29 cellular contexts compared by ENCODE assay signal in the genomic region with DNA sequence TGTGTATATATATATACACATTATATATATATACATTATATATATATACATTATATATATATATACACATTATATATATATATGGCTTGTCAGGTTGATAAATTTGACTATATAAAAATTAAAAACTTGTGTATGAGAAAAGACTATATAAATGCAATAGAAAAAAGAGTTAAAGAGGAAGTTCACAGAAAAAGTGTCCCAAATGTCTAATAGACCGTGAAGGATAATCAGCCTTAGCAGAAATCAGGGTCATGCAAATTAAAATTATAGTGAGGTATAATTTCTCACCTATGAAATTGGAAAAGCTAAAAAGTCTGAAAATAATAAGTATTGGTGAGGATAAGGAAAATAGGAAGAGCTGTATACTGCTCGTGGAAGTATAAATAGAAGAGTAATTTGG. TPM values are rescaled to one million over a fixed set of nuclear protein-coding genes. Genes with fewer than 3 reads are reported as not detected.
"Had no signal": no experiment of that assay in that cellular context is flagged by ENCODE, and none has a peak within 500 bp of the region (broad histone marks: within the 10 kb centered on the region; RNA-seq: fewer than 3 reads in every experiment).

No MANE protein-coding gene starts in this region.

- H3K27ac Mint-ChIP-seq: stimulated activated effector memory CD8-positive, alpha-beta T cell treated with anti-CD3 and anti-CD28 coated beads, Interleukin-12 subunit alpha, Interleukin-12 subunit beta, amount 100 ng/mL, for 72 hours; stimulated activated memory B cell treated with anti-CD40 and anti-IgM and Interleukin-4, amounts not matched to agents 10 μg/mL and 1 μg/mL and 100 μg/mL, for 72 hours; stimulated activated naive B cell treated with anti-CD40 and anti-IgM and Interleukin-4, amounts not matched to agents 10 μg/mL and 1 μg/mL and 100 μg/mL, for 72 hours; stimulated activated naive CD8-positive, alpha-beta T cell treated with anti-CD3 and anti-CD28 coated beads, Interleukin-15, amount 100 ng/mL, for 72 hours; stimulated activated naive CD8-positive, alpha-beta T cell treated with anti-CD3 and anti-CD28 coated beads, Interleukin-15, Interleukin-2, amounts not matched to agents 100 ng/mL and 50 ng/mL, for 24 hours; type B pancreatic cell had no signal

- H3K9me3 ChIP-seq: stomach, suprapubic skin, testis, thoracic aorta, thyroid gland, tibial artery, tibial nerve, transverse colon, upper lobe of left lung, upper lobe of right lung, uterus, vagina had no signal

- H3K27me3 ChIP-seq: stomach, suprapubic skin, testis, thyroid gland, tibial artery, tibial nerve, transverse colon, upper lobe of left lung, upper lobe of right lung, uterus, vagina had no signal

- H3K36me3 ChIP-seq: stomach, suprapubic skin, thoracic aorta, thyroid gland, tibial artery, tibial nerve, transverse colon, upper lobe of left lung, upper lobe of right lung, uterus, vagina had no signal

- H3K4me3 Mint-ChIP-seq: stimulated activated effector memory CD8-positive, alpha-beta T cell treated with anti-CD3 and anti-CD28 coated beads, Interleukin-12 subunit alpha, Interleukin-12 subunit beta, amount 100 ng/mL, for 72 hours; stimulated activated memory B cell treated with anti-CD40 and anti-IgM and Interleukin-4, amounts not matched to agents 10 μg/mL and 1 μg/mL and 100 μg/mL, for 72 hours; stimulated activated naive B cell treated with anti-CD40 and anti-IgM and Interleukin-4, amounts not matched to agents 10 μg/mL and 1 μg/mL and 100 μg/mL, for 72 hours; stimulated activated naive CD8-positive, alpha-beta T cell treated with anti-CD3 and anti-CD28 coated beads, Interleukin-15, amount 100 ng/mL, for 72 hours; stimulated activated naive CD8-positive, alpha-beta T cell treated with anti-CD3 and anti-CD28 coated beads, Interleukin-15, Interleukin-2, amounts not matched to agents 100 ng/mL and 50 ng/mL, for 24 hours; type B pancreatic cell had no signal

- H3K36me3 Mint-ChIP-seq: stimulated activated effector memory CD8-positive, alpha-beta T cell treated with anti-CD3 and anti-CD28 coated beads, Interleukin-12 subunit alpha, Interleukin-12 subunit beta, amount 100 ng/mL, for 72 hours; stimulated activated memory B cell treated with anti-CD40 and anti-IgM and Interleukin-4, amounts not matched to agents 10 μg/mL and 1 μg/mL and 100 μg/mL, for 72 hours; stimulated activated naive B cell treated with anti-CD40 and anti-IgM and Interleukin-4, amounts not matched to agents 10 μg/mL and 1 μg/mL and 100 μg/mL, for 72 hours; type B pancreatic cell had no signal

- ATAC-seq: stimulated activated effector memory CD8-positive, alpha-beta T cell treated with anti-CD3 and anti-CD28 coated beads, Interleukin-12 subunit alpha, Interleukin-12 subunit beta, amount 100 ng/mL, for 72 hours; stimulated activated memory B cell treated with anti-CD40 and anti-IgM and Interleukin-4, amounts not matched to agents 10 μg/mL and 1 μg/mL and 100 μg/mL, for 72 hours; stimulated activated naive B cell treated with anti-CD40 and anti-IgM and Interleukin-4, amounts not matched to agents 10 μg/mL and 1 μg/mL and 100 μg/mL, for 72 hours; stimulated activated naive CD8-positive, alpha-beta T cell treated with anti-CD3 and anti-CD28 coated beads, Interleukin-15, amount 100 ng/mL, for 72 hours; stimulated activated naive CD8-positive, alpha-beta T cell treated with anti-CD3 and anti-CD28 coated beads, Interleukin-15, Interleukin-2, amounts not matched to agents 100 U/mL and 50 U/mL, for 24 hours; upper lobe of right lung had no signal

- H3K27me3 Mint-ChIP-seq: stimulated activated naive B cell treated with anti-CD40 and anti-IgM and Interleukin-4, amounts not matched to agents 10 μg/mL and 1 μg/mL and 100 μg/mL, for 72 hours; type B pancreatic cell had no signal

- H3K9me3 Mint-ChIP-seq: stimulated activated effector memory CD8-positive, alpha-beta T cell treated with anti-CD3 and anti-CD28 coated beads, Interleukin-12 subunit alpha, Interleukin-12 subunit beta, amount 100 ng/mL, for 72 hours; stimulated activated memory B cell treated with anti-CD40 and anti-IgM and Interleukin-4, amounts not matched to agents 10 μg/mL and 1 μg/mL and 100 μg/mL, for 72 hours; stimulated activated naive CD8-positive, alpha-beta T cell treated with anti-CD3 and anti-CD28 coated beads, Interleukin-15, amount 100 ng/mL, for 72 hours; stimulated activated naive CD8-positive, alpha-beta T cell treated with anti-CD3 and anti-CD28 coated beads, Interleukin-15, Interleukin-2, amounts not matched to agents 100 ng/mL and 50 ng/mL, for 24 hours; type B pancreatic cell had no signal

- DNase-seq: stimulated activated CD4-positive, alpha-beta T cell treated with anti-CD3 and anti-CD28 coated beads, Interleukin-2, amount 100 ng/mL, for 48 hours; stimulated activated CD4-positive, alpha-beta T cell treated with anti-CD3 and anti-CD28 coated beads, Interleukin-4, amount 100 ng/mL, for 1 hour; stimulated activated CD4-positive, alpha-beta T cell treated with anti-CD3 and anti-CD28 coated beads, Interleukin-4, amount 100 ng/mL, for 24 hours; stimulated activated CD4-positive, alpha-beta T cell treated with anti-CD3 and anti-CD28 coated beads, Interleukin-4, amount 100 ng/mL, for 4 hours; stimulated activated CD8-positive, alpha-beta memory T cell treated with anti-CD3 and anti-CD28 coated beads, Interleukin-4, amount 100 ng/mL, for 48 hours; stimulated activated naive B cell treated with anti-CD40 and anti-IgM and Interleukin-4, amounts not matched to agents 10 μg/mL and 1 μg/mL and 100 μg/mL, for 72 hours; stimulated activated naive CD4-positive, alpha-beta T cell; stimulated activated naive CD4-positive, alpha-beta T cell treated with Interleukin-2 at 50 U/mL for 16 hours; stimulated activated naive CD8-positive, alpha-beta T cell treated with anti-CD3 and anti-CD28 coated beads, Interleukin-15, amount 100 ng/mL, for 72 hours; stimulated activated naive CD8-positive, alpha-beta T cell treated with anti-CD3 and anti-CD28 coated beads, Interleukin-15, Interleukin-2, amounts not matched to agents 100 U/mL and 50 U/mL, for 24 hours; stomach; substantia nigra; testis; thyroid gland; transverse colon; trophoblast cell; upper lobe of left lung; upper lobe of right lung; uterus had no signal

- FAIRE-seq: urothelium cell line had no signal

- H3K4me1 ChIP-seq: testis, thyroid gland, tibial nerve, transverse colon, upper lobe of left lung, upper lobe of right lung, uterus, vagina had no signal

- H3K27ac ChIP-seq: stomach, suprapubic skin, testis, thoracic aorta, thyroid gland, tibial artery, tibial nerve, transverse colon, upper lobe of left lung, upper lobe of right lung, uterus, vagina had no signal

- H3K4me1 Mint-ChIP-seq: stimulated activated effector memory CD8-positive, alpha-beta T cell treated with anti-CD3 and anti-CD28 coated beads, Interleukin-12 subunit alpha, Interleukin-12 subunit beta, amount 100 ng/mL, for 72 hours; stimulated activated memory B cell treated with anti-CD40 and anti-IgM and Interleukin-4, amounts not matched to agents 10 μg/mL and 1 μg/mL and 100 μg/mL, for 72 hours; stimulated activated naive B cell treated with anti-CD40 and anti-IgM and Interleukin-4, amounts not matched to agents 10 μg/mL and 1 μg/mL and 100 μg/mL, for 72 hours; stimulated activated naive CD8-positive, alpha-beta T cell treated with anti-CD3 and anti-CD28 coated beads, Interleukin-15, amount 100 ng/mL, for 72 hours had no signal

- H3K4me3 ChIP-seq: stomach, suprapubic skin, testis, thoracic aorta, thyroid gland, tibial artery, tibial nerve, transverse colon, upper lobe of left lung, upper lobe of right lung, uterus, vagina had no signal

RNA-seq across cellular contexts. Expression of a gene that starts 52.9 kb away (rescaled TPM):
- total RNA-seq: stomach, transverse colon had no signal
